ENCODE assay signal across 10 cellular contexts in the genomic region with DNA sequence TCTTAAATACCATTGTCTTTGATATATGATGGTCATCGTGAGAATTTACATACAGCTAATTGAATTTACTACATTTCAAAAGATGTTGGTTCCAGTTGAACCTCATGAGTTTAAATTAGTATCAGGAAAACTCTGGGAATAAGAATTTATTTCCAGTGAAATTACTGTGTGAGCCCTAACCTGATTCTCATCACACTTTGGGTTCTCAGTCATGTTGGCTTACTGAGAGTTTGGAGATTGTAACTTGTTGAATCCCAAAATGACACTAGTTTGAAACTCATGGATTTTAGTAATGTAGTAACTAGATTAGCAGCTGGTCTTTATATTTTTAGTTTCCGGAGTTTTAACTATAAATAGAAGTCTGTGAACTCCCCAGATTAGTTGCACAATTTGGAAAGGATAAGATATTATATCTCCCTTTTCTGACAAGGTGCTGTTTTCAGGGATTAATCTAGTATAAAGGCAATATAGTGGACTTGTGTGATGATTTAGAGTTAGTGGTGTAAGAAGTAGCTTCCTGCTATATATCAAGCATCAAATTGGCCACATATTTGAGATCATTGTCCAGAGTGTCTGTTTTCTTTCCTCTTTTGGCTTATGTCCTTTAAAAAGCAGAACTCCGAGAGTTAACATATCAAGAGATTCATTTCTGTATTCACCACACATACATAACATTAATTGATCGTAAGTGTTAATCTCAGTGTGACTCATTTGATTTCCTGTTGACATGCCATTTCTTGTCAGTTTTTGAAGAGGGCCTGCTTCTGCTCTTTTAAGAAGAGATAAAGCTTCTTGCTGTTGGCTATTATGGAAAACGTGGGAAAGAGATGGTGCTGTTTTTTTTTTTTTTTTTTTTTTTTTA. TPM values are rescaled to one million over a fixed set of nuclear protein-coding genes. Genes with fewer than 3 reads are reported as not detected.
A peak's percentile ranks its signal among the peaks of the same experiment; 100 is the strongest.
DNase-seq lines count a peak whose midpoint lies in the region; ATAC-seq, FAIRE-seq and TF ChIP-seq lines count a peak whose summit lies in the region.
"Had no signal": no experiment of that assay in that cellular context is flagged by ENCODE, and none has a peak within 500 bp of the region (broad histone marks: within the 10 kb centered on the region; RNA-seq: fewer than 3 reads in every experiment).

No MANE protein-coding gene starts in this region.

- no peak for TF ChIP-seq EP300 in upper lobe of left lung (IDR thresholded peaks at IDR 0.05)

- peaks cover 33 to 68% (median 54%) of the 10 kb centered on the region in 4 donors for H3K4me1 ChIP-seq in upper lobe of left lung

- H3K27me3 Mint-ChIP-seq in activated T-cell treated with anti-CD3 and anti-CD28 coated beads, Interleukin-2, amount 50 U/mL, for 24 hours: no peaks in the 10 kb centered on the region
- H3K27me3 Mint-ChIP-seq in activated naive CD8-positive, alpha-beta T cell treated with anti-CD3 and anti-CD28 coated beads, Interleukin-2, amount 10 ng/mL, durations not matched to agents 7 days and 5 days: no peaks in the 10 kb centered on the region

- H3K36me3 Mint-ChIP-seq in activated T-cell treated with anti-CD3 and anti-CD28 coated beads, Interleukin-2, amount 50 U/mL, for 24 hours (ENCODE audit: low read depth): peaks cover 92% of the 10 kb centered on the region
- H3K36me3 Mint-ChIP-seq in activated naive CD8-positive, alpha-beta T cell treated with anti-CD3 and anti-CD28 coated beads, Interleukin-2, amount 10 ng/mL, durations not matched to agents 7 days and 5 days: peaks cover 31% of the 10 kb centered on the region

- peak overlapping the region; percentile 99 for H3K27ac Mint-ChIP-seq in activated T-cell treated with anti-CD3 and anti-CD28 coated beads, Interleukin-2, amount 50 U/mL, for 24 hours
- peak overlapping the region; percentile 91 for H3K27ac Mint-ChIP-seq in activated naive CD8-positive, alpha-beta T cell treated with anti-CD3 and anti-CD28 coated beads, Interleukin-2, amount 10 ng/mL, durations not matched to agents 7 days and 5 days

- POLR2A ChIA-PET in activated naive CD8-positive, alpha-beta T cell treated with anti-CD3 and anti-CD28 coated beads, Interleukin-2, amount 10 ng/mL, durations not matched to agents 7 days and 5 days (lab: Charles Lee): interaction anchor here (0.6 to 4.1 kb wide), 6 partner anchors 15 to 40 kb away, joined by 3 to 42 read pairs (median 10); a partner anchor contains a TSS

- ATAC-seq in activated naive CD8-positive, alpha-beta T cell treated with anti-CD3 and anti-CD28 coated beads, Interleukin-2, amount 10 ng/mL, durations not matched to agents 7 days and 5 days (ENCODE audit: low read depth): peak; percentile 46
- peak in 1 of 2 donors; percentile 59 for ATAC-seq in upper lobe of left lung (ENCODE audit: low FRiP score in 2 of 2)
- ATAC-seq in HG02798 (IDR thresholded peaks at IDR 0.05; ENCODE audit: poor library complexity, unreplicated experiment): no peak

- no peak for TF ChIP-seq POLR2A in upper lobe of left lung (IDR thresholded peaks at IDR 0.05)

- peak overlapping the region; percentile 77 for H3K4me3 Mint-ChIP-seq in activated T-cell treated with anti-CD3 and anti-CD28 coated beads, Interleukin-2, amount 50 U/mL, for 24 hours
- H3K4me3 Mint-ChIP-seq in activated naive CD8-positive, alpha-beta T cell treated with anti-CD3 and anti-CD28 coated beads, Interleukin-2, amount 10 ng/mL, durations not matched to agents 7 days and 5 days: peak overlapping the region; percentile 71

- H3K4me1 Mint-ChIP-seq in activated T-cell treated with anti-CD3 and anti-CD28 coated beads, Interleukin-2, amount 50 U/mL, for 24 hours (ENCODE audit: low read depth): peaks cover 87% of the 10 kb centered on the region
- H3K4me1 Mint-ChIP-seq in activated naive CD8-positive, alpha-beta T cell treated with anti-CD3 and anti-CD28 coated beads, Interleukin-2, amount 10 ng/mL, durations not matched to agents 7 days and 5 days: peaks cover 50% of the 10 kb centered on the region

- no peaks in the 10 kb centered on the region for H3K9me3 ChIP-seq in upper lobe of left lung

- H3K27ac ChIP-seq in upper lobe of left lung: peak overlapping the region; percentile 82 to 89 (median 85)

- peaks cover 0 to 31% (median under 1%) of the 10 kb centered on the region in 4 donors for H3K36me3 ChIP-seq in upper lobe of left lung

- 35 to 39% methylated on average over 5 of the region's 5 CpGs for WGBS in upper lobe of left lung, 2 donors

- H3K27me3 ChIP-seq in upper lobe of left lung: no peaks in the 10 kb centered on the region

- peak; percentile 74 for FAIRE-seq in islet of Langerhans (lab: Jason Lieb, UNC)

- DNase-seq in activated T-cell treated with anti-CD3 and anti-CD28 coated beads, Interleukin-2, amount 50 U/mL, for 24 hours: no peak
- DNase-seq in activated T-cell treated with anti-CD3 and anti-CD28 coated beads, Interleukin-2, amount 50 U/mL, for 1 hour: no peak
- no peak for DNase-seq in activated naive CD8-positive, alpha-beta T cell treated with anti-CD3 and anti-CD28 coated beads, Interleukin-2, amount 10 ng/mL, durations not matched to agents 7 days and 5 days
- DNase-seq in upper lobe of left lung (no peak), GM19238 (ENCODE audit: insufficient read length, low spot score) (no peak), NCI-H1105 treated with DMSO at 0.1 percent for 48 hours (lab: John Stamatoyannopoulos, UW) (no peak)
- DNase-seq: cortex of kidney, GOT3 had no signal

- H3K4me3 ChIP-seq in upper lobe of left lung: no peak overlapping the region

- no peak for TF ChIP-seq CTCF in upper lobe of left lung (IDR thresholded peaks at IDR 0.05)

- no peaks in the 10 kb centered on the region for H3K9me3 Mint-ChIP-seq in activated T-cell treated with anti-CD3 and anti-CD28 coated beads, Interleukin-2, amount 50 U/mL, for 24 hours
- no peaks in the 10 kb centered on the region for H3K9me3 Mint-ChIP-seq in activated naive CD8-positive, alpha-beta T cell treated with anti-CD3 and anti-CD28 coated beads, Interleukin-2, amount 10 ng/mL, durations not matched to agents 7 days and 5 days

RNA-seq across cellular contexts. Expression of a gene that starts 15.7 kb away (rescaled TPM):
- total RNA-seq in activated naive CD8-positive, alpha-beta T cell treated with anti-CD3 and anti-CD28 coated beads, Interleukin-2, amount 10 ng/mL, durations not matched to agents 7 days and 5 days: 100 to 1,000 TPM; 166 to 168 TPM
- total RNA-seq in upper lobe of left lung: 100 to 1,000 TPM in 4 of 6 donors, 10 to 100 TPM in 2; 45.3 to 154 (median 113) TPM

RNA-seq across cellular contexts. Expression of a gene that starts 18.4 kb away (rescaled TPM):
- 100 to 1,000 TPM; 107 to 117 TPM for total RNA-seq in activated naive CD8-positive, alpha-beta T cell treated with anti-CD3 and anti-CD28 coated beads, Interleukin-2, amount 10 ng/mL, durations not matched to agents 7 days and 5 days
- total RNA-seq in upper lobe of left lung: 10 to 100 TPM; 32.8 to 80.7 (median 65.6) TPM
